1 cellular context compared by ENCODE assay signal in genomic region chr2:64359176-64359891, GRCh38.
TF ChIP-seq lines count a peak whose summit lies in the region.

No MANE protein-coding gene starts in this region.

TF ChIP-seq in GM12878, 131 proteins besides CTCF, POLR2A, EP300 and RAD21 (continued from another document):
- TF ChIP-seq, protein P1, sequence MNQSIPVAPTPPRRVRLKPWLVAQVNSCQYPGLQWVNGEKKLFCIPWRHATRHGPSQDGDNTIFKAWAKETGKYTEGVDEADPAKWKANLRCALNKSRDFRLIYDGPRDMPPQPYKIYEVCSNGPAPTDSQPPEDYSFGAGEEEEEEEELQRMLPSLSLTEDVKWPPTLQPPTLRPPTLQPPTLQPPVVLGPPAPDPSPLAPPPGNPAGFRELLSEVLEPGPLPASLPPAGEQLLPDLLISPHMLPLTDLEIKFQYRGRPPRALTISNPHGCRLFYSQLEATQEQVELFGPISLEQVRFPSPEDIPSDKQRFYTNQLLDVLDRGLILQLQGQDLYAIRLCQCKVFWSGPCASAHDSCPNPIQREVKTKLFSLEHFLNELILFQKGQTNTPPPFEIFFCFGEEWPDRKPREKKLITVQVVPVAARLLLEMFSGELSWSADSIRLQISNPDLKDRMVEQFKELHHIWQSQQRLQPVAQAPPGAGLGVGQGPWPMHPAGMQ (IDR thresholded peaks at IDR 0.05; ENCODE audit: borderline replicate concordance) = no peak
- TF ChIP-seq ATF7 (IDR thresholded peaks at IDR 0.05; ENCODE audit: low read depth) (no peak), YY1 (IDR thresholded peaks at IDR 0.05; ENCODE audit: low read depth, low read length) (no peak), PAX5 (IDR thresholded peaks at IDR 0.05; ENCODE audit: borderline replicate concordance, low read depth, low read length) (no peak), GATAD2B (conservative IDR thresholded peaks at IDR 0.05; ENCODE audit: low read depth) (no peak), MYB (IDR thresholded peaks at IDR 0.05; ENCODE audit: borderline replicate concordance, low read depth, low read length) (no peak)
